ENCODE assay signal across 18 cellular contexts in the genomic region with DNA sequence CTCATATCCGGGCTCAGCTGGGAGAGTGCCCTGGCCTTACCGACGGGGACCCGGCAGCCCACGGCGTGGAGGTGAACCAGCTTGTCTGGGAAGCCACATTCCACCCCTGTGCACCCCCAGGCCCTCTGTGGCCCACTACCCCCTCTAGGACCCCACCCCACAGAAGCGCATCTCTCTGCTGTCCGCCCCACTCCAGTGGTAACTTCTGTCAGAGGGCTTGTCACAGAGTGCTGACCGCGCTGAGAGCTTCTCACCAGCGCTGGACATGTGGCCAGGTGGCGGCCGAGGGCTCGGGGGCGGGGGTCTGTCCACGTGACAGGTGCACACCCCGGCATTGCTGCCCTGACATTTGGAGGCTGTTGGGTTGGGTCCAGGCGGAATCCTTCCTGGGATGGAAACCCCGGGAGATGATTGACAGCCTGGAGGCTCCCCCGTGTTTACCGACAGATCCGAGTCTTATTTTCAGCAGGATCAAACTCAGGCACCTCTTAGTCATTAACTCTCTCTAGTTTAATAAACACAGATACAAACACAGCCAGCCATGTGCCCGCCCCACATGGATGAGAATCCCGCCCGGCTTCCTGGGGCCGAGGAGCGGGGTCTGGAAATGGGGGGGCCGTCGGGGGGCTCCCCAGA. TPM values are rescaled to one million over a fixed set of nuclear protein-coding genes. Genes with fewer than 3 reads are reported as not detected.
DNase-seq lines count a peak whose midpoint lies in the region; ATAC-seq and TF ChIP-seq lines count a peak whose summit lies in the region.
"Had no signal": no experiment of that assay in that cellular context is flagged by ENCODE, and none has a peak within 500 bp of the region (broad histone marks: within the 10 kb centered on the region; RNA-seq: fewer than 3 reads in every experiment).

No MANE protein-coding gene starts in this region.

- H3K9me3 Mint-ChIP-seq in activated T-cell treated with anti-CD3 and anti-CD28 coated beads, Interleukin-2, amount 50 U/mL, for 72 hours = no peaks in the 10 kb centered on the region
- H3K9me3 Mint-ChIP-seq: dendritic cell treated with granulocyte-macrophage colony-stimulating factor and Interleukin-4, amounts not matched to agents 40 ng/mL and 50 ng/mL, for 4 days; immature natural killer cell had no signal

- no peaks in the 10 kb centered on the region for H3K9me3 ChIP-seq in suprapubic skin
- H3K9me3 ChIP-seq: breast epithelium, neutrophil had no signal

- ATAC-seq in activated T-cell treated with anti-CD3 and anti-CD28 coated beads, Interleukin-2, amount 50 U/mL, for 72 hours (replicated peaks in 1 of 2) = no peak
- ATAC-seq in GM18868 (IDR thresholded peaks at IDR 0.05; ENCODE audit: unreplicated experiment) (no peak), HG03342 (IDR thresholded peaks at IDR 0.05; ENCODE audit: unreplicated experiment) (no peak), GM21528 (IDR thresholded peaks at IDR 0.05; ENCODE audit: low FRiP score, unreplicated experiment) (no peak)

- no peak for TF ChIP-seq CTCF in suprapubic skin (IDR thresholded peaks at IDR 0.05)

- H3K36me3 ChIP-seq in H7 (replicated peaks; ENCODE audit: control insufficient read depth, insufficient read depth, low read length) = no peaks in the 10 kb centered on the region
- no peaks in the 10 kb centered on the region for H3K36me3 ChIP-seq in suprapubic skin
- H3K36me3 ChIP-seq: breast epithelium, neutrophil had no signal

- H3K4me3 ChIP-seq in H7 (ENCODE audit: insufficient read depth, low read depth, low read length) (no peak overlapping the region), suprapubic skin (no peak overlapping the region)
- H3K4me3 ChIP-seq: breast epithelium, lung had no signal

- H3K27me3 ChIP-seq in H7 (ENCODE audit: control insufficient read depth, insufficient read depth, low read length) (peaks cover 9% of the 10 kb centered on the region), suprapubic skin (peaks cover 80% of the 10 kb centered on the region)

- 86% methylated on average over 9 of the region's 29 CpGs for WGBS in suprapubic skin

- no peaks in the 10 kb centered on the region for H3K4me1 Mint-ChIP-seq in activated T-cell treated with anti-CD3 and anti-CD28 coated beads, Interleukin-2, amount 50 U/mL, for 72 hours (ENCODE audit: low read depth)

- TF ChIP-seq EP300 in suprapubic skin (IDR thresholded peaks at IDR 0.05) = no peak

- H3K27ac ChIP-seq in suprapubic skin = no peak overlapping the region
- H3K27ac ChIP-seq: breast epithelium, neutrophil had no signal

- H3K36me3 Mint-ChIP-seq in activated T-cell treated with anti-CD3 and anti-CD28 coated beads, Interleukin-2, amount 50 U/mL, for 72 hours (ENCODE audit: insufficient read depth in 2 of 2) = no peaks in the 10 kb centered on the region
- H3K36me3 Mint-ChIP-seq: immature natural killer cell had no signal

- DNase-seq in activated T-cell treated with anti-CD3 and anti-CD28 coated beads, Interleukin-2, amount 50 U/mL, for 48 hours = peak; percentile 7 to 10
- DNase-seq in activated T-cell treated with anti-CD3 and anti-CD28 coated beads, Interleukin-2, amount 50 U/mL, for 72 hours = no peak
- DNase-seq in H7 (peak; percentile 52), iPS-NIHi11 (ENCODE audit: low spot score) (peak; percentile 7), suprapubic skin (ENCODE audit: low spot score in 2 of 2) (peak; percentile 51 to 66)
- DNase-seq: activated CD4-positive, alpha-beta T cell treated with anti-CD3 and anti-CD28 coated beads, Interleukin-2, amount 50 U/mL, for 4 hours; immature natural killer cell; KG1; NCI-H187; NCI-H446 treated with DMSO at 0.1 percent for 48 hours; stimulated activated CD4-positive, alpha-beta T cell treated with anti-CD3 and anti-CD28 coated beads, Interleukin-15, amount 100 ng/mL, for 24 hours had no signal

- no peak overlapping the region for H3K27ac Mint-ChIP-seq in activated T-cell treated with anti-CD3 and anti-CD28 coated beads, Interleukin-2, amount 50 U/mL, for 72 hours
- H3K27ac Mint-ChIP-seq: dendritic cell treated with granulocyte-macrophage colony-stimulating factor and Interleukin-4, amounts not matched to agents 40 ng/mL and 50 ng/mL, for 4 days; immature natural killer cell had no signal

- peaks cover 11% of the 10 kb centered on the region for H3K4me1 ChIP-seq in suprapubic skin

- TF ChIP-seq POLR2A in suprapubic skin (IDR thresholded peaks at IDR 0.05) = no peak

- peaks cover 12% of the 10 kb centered on the region for H3K27me3 Mint-ChIP-seq in activated T-cell treated with anti-CD3 and anti-CD28 coated beads, Interleukin-2, amount 50 U/mL, for 72 hours (ENCODE audit: low read depth)

- no peak overlapping the region for H3K4me3 Mint-ChIP-seq in activated T-cell treated with anti-CD3 and anti-CD28 coated beads, Interleukin-2, amount 50 U/mL, for 72 hours
- H3K4me3 Mint-ChIP-seq: dendritic cell treated with granulocyte-macrophage colony-stimulating factor and Interleukin-4, amounts not matched to agents 40 ng/mL and 50 ng/mL, for 4 days; immature natural killer cell had no signal

RNA-seq across cellular contexts. Expression of a gene that starts 5.1 kb away (rescaled TPM):
- not detected for total RNA-seq in activated T-cell treated with anti-CD3 and anti-CD28 coated beads, Interleukin-2, amount 50 U/mL, for 72 hours
- 16.0 and 19.9 TPM in 2 replicates for total RNA-seq in H7 (2014; rRNA removed; shearing (Covaris generic))
- 1 to 10 TPM; 1.4 to 2.5 (median 1.9) TPM for total RNA-seq in suprapubic skin

Comparison
In these comparisons a context has a peak if more than half of its experiments do, and no peak if none do; other contexts are left out.
1. DNase-seq: peak in activated T-cell treated with anti-CD3 and anti-CD28 coated beads, Interleukin-2, amount 50 U/mL, for 48 hours (2 of 2), H7 (single experiment), iPS-NIHi11 (single experiment) and suprapubic skin (2 of 2); none in activated T-cell treated with anti-CD3 and anti-CD28 coated beads, Interleukin-2, amount 50 U/mL, for 72 hours (0 of 2).